10 cellular contexts compared by ENCODE assay signal in the genomic region with DNA sequence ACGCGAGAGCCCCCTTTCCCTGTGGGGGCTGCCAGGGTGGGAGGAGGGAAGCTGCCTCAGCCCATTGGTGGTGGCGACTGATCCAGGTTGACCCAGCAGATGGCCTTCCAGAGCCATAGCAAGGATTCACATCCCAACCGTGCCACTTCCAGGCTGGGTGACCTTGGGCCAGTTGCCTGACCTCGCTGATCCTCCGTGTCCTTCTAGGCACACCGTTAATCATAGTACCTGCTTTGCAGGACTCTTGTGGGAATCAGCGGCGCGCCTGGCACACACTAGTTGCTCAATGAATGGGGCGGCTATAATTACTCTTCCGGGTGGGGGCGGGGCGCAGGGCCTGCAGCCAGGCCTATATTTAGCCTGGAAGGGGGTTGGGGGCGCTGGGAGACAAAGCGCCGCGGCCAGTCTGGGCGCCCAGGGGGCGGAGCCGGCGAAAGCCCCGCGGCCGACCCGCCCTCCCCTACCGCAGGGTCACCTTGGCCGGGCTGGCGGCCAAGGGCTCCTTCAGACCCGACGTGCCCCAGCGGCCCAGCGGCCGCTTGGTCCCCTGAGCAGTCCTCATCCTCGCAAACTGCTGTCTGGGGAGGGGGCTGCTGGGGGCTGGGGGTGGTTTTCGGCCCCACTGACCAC. TPM values are rescaled to one million over a fixed set of nuclear protein-coding genes. Genes with fewer than 3 reads are reported as not detected.
DNase-seq lines count a peak whose midpoint lies in the region; ATAC-seq and TF ChIP-seq lines count a peak whose summit lies in the region.
"Had no signal": no experiment of that assay in that cellular context is flagged by ENCODE, and none has a peak within 500 bp of the region (broad histone marks: within the 10 kb centered on the region; RNA-seq: fewer than 3 reads in every experiment).

No MANE protein-coding gene starts in this region.

- no peak for ATAC-seq in GM21737 (IDR thresholded peaks at IDR 0.05; ENCODE audit: unreplicated experiment)
- ATAC-seq in HG02981 (IDR thresholded peaks at IDR 0.05; ENCODE audit: unreplicated experiment), result no peak

- DNase-seq in NCI-H748 (lab: John Stamatoyannopoulos, UW; ENCODE audit: unreplicated experiment), result peak; percentile 19
- no peak for DNase-seq in NCI-H748 treated with DMSO at 0.1 percent for 48 hours (lab: John Stamatoyannopoulos, UW)
- peak; percentile 64 for DNase-seq in NOMO-1 treated with DMSO at 0.1 percent for 48 hours (lab: John Stamatoyannopoulos, UW; ENCODE audit: unreplicated experiment)
- peak; percentile 89 to 97 (median 93) for DNase-seq in adrenal gland
- DNase-seq: DND-41 had no signal

- H3K4me3 ChIP-seq in adrenal gland, result peak overlapping the region in 2 of 4 donors; percentile 12 to 41
- peak overlapping the region; percentile 42 for H3K4me3 ChIP-seq in iPS-18c (ENCODE audit: insufficient read depth, low read depth, low read length)
- peak overlapping the region; percentile 20 to 46 (median 31) for H3K4me3 ChIP-seq in skin epidermis

- no peaks in the 10 kb centered on the region for H3K36me3 ChIP-seq in adrenal gland (replicated peaks in 1 of 2)

- TF ChIP-seq POLR2A in adrenal gland (IDR thresholded peaks at IDR 0.05), result peak in 1 of 2 donors; percentile 29

- intact Hi-C loops in adrenal gland (cut with DNase I), result loop anchor here in 1 of 2 donors (5.0 to 10.0 kb wide), 2 partner anchors 45 to 172 kb away; no protein-coding TSS in a partner anchor

- no peaks in the 10 kb centered on the region for H3K9me3 ChIP-seq in adrenal gland (replicated peaks in 1 of 3)
- H3K9me3 ChIP-seq in iPS-18c (ENCODE audit: control insufficient read depth, insufficient read depth, low read length), result no peaks in the 10 kb centered on the region

- H3K27me3 ChIP-seq in adrenal gland, result no peaks in the 10 kb centered on the region

- peak in 3 of 6 experiments; percentile 35 to 46 (median 40) for TF ChIP-seq CTCF in adrenal gland (IDR thresholded peaks at IDR 0.05)

- WGBS in adrenal gland, 4 donors, result 0 to 3% (median 2%) methylated on average over 2 to 36 of the region's 36 CpGs

- peaks cover 53 to 56% of the 10 kb centered on the region in 2 donors for H3K4me1 ChIP-seq in adrenal gland (replicated peaks in 1 of 2)

- H3K27ac ChIP-seq in adrenal gland, result peak overlapping the region in 4 of 5 donors; percentile 60 to 97 (median 94)
- peak overlapping the region in 18 of 21 experiments; percentile 1 to 79 (median 42) for H3K27ac ChIP-seq in skin epidermis

RNA-seq across cellular contexts. Expression of a gene that starts 5.1 kb away (rescaled TPM):
- total RNA-seq in adrenal gland, result 100 to 1,000 TPM in 4 of 8 donors, 10 to 100 TPM in 4; 13.4 to 633 (median 92.8) TPM
- polyA plus RNA-seq in adrenal gland, result 100 to 1,000 TPM in 1 of 3 donors, 10 to 100 TPM in 2; 52.7 to 488 (median 90.1) TPM

RNA-seq across cellular contexts. Expression of a gene that starts 8.7 kb away (rescaled TPM):
- total RNA-seq in adrenal gland, result not detected
- polyA plus RNA-seq in adrenal gland, result not detected
- polyA plus RNA-seq: adipose tissue had no signal

RNA-seq across cellular contexts. Expression of a gene that starts 9.1 kb away (rescaled TPM):
- 1 to 10 TPM in 5 of 8 donors, under 1 TPM in 3; 0.18 to 4.9 (median 1.7) TPM for total RNA-seq in adrenal gland
- 10 to 100 TPM in 1 of 3 donors, 1 to 10 TPM in 2; 1.5 to 52.5 (median 8.2) TPM for polyA plus RNA-seq in adrenal gland

RNA-seq across cellular contexts. Expression of a gene that starts 30.9 kb away (rescaled TPM):
- 1 to 10 TPM in 7 of 8 donors, under 1 TPM in 1; 0.69 to 9.9 (median 2.9) TPM for total RNA-seq in adrenal gland
- 1 to 10 TPM in 2 of 3 donors, under 1 TPM in 1; 0.88 to 4.4 (median 2.4) TPM for polyA plus RNA-seq in adrenal gland

RNA-seq across cellular contexts. Expression of a gene that starts 36.8 kb away (rescaled TPM):
- 10 to 100 TPM; 26.8 to 50.2 (median 33.7) TPM for total RNA-seq in adrenal gland
- polyA plus RNA-seq in adrenal gland, result 100 to 1,000 TPM in 2 of 3 donors, 1 to 10 TPM in 1; 8.0 to 172 (median 114) TPM
